1 cellular context compared by ENCODE assay signal in the genomic region with DNA sequence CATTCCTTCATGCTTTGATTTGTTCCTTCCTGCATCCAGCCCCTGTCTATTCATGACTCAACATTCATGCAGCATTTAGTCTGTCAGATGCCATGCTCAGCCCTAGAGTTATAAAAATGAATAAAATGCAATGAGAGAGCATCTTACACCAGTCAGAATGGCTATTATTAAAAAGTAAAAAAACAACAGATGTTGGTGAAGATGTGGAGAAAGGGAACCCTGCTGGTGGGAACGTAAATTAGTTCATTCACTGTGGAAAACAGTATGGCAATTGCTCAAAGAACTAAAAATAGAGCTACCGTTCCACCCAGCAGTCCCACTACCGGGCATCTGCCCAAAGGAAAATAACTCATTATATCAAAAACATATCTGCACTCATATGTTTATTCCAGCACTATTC.
TF ChIP-seq lines count a peak whose summit lies in the region.

No MANE protein-coding gene starts in this region.

TF ChIP-seq in IMR-90, 13 proteins besides CTCF, POLR2A, EP300 and RAD21 (continued from another document):
- TF ChIP-seq SMC3 (IDR thresholded peaks at IDR 0.05; ENCODE audit: low read depth, low read length) (peak; percentile 29; the same call in 1 of the 2 replicates), NFE2L2 (IDR thresholded peaks at IDR 0.05; ENCODE audit: low read depth, low read length) (no peak), CHD1 (IDR thresholded peaks at IDR 0.05; ENCODE audit: low read depth, low read length) (no peak), RCOR1 (IDR thresholded peaks at IDR 0.05; ENCODE audit: insufficient replicate concordance, low read length) (no peak)
